1 cellular context compared by ENCODE assay signal in genomic region chr11:1653541-1654387, GRCh38.
TF ChIP-seq lines count a peak whose summit lies in the region.

No MANE protein-coding gene starts in this region.

TF ChIP-seq in A549, 52 proteins besides CTCF, POLR2A, EP300 and RAD21:
- TF ChIP-seq BHLHE40 (IDR thresholded peaks at IDR 0.05; ENCODE audit: low read depth, low read length) (no peak), TFCP2L1 (CRISPR knock-in tag; IDR thresholded peaks at IDR 0.05) (no peak), REST (IDR thresholded peaks at IDR 0.05) (no peak), SMC3 (IDR thresholded peaks at IDR 0.05) (no peak), ESRRA (IDR thresholded peaks at IDR 0.05; ENCODE audit: borderline replicate concordance, low read length) (no peak), POLR2AphosphoS2 (conservative IDR thresholded peaks at IDR 0.05; ENCODE audit: low read length) (no peak), HDAC2 (IDR thresholded peaks at IDR 0.05) (no peak), PHF8 (IDR thresholded peaks at IDR 0.05; ENCODE audit: borderline replicate concordance, low read depth) (no peak), HOXA7 (CRISPR knock-in tag; IDR thresholded peaks at IDR 0.05) (no peak), ZC3H11A (IDR thresholded peaks at IDR 0.05) (no peak), RNF2 (IDR thresholded peaks at IDR 0.05; ENCODE audit: borderline replicate concordance, low read depth) (no peak), MAX (IDR thresholded peaks at IDR 0.05) (no peak), KDM5A (IDR thresholded peaks at IDR 0.05) (no peak), CHD2 (IDR thresholded peaks at IDR 0.05; ENCODE audit: low read length, partially characterized antibody) (no peak)
TF ChIP-seq in A549: peak in this region for 0.
